Comparison of ENCODE assay signal across 32 cellular contexts in the genomic region with DNA sequence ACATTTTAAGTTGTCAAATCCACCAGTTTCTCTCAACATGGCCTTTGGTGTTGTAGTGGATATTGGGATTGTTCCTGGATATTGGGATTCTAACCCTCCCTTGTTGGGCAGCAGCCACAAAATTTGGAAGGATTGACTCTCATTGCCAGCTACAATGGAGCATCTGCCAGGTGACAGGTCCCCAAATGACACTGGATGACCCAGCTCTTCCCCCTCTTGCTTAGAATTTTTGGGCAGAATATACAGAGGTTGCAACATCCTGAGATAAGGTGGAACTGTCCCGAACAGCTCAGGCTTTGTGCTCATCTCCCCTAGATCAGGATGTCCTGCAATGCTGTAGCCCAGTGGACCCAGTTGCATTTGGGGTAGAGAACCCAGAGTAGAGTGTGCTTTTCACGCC.
"Had no signal": no experiment of that assay in that cellular context is flagged by ENCODE, and none has a peak within 500 bp of the region (broad histone marks: within the 10 kb centered on the region; RNA-seq: fewer than 3 reads in every experiment).

No MANE protein-coding gene starts in this region.

- ATAC-seq: activated T-cell treated with anti-CD3 and anti-CD28 coated beads, Interleukin-2, amount 50 U/mL, for 4 hours; Panc1; Right ventricle myocardium inferior; SK-N-SH treated with all-trans-retinoic acid at 6 μM for 48 hours; T-cell had no signal

- H3K9ac ChIP-seq: KMS-11 had no signal

- H3K27ac Mint-ChIP-seq: activated naive CD8-positive, alpha-beta T cell treated with anti-CD3 and anti-CD28 coated beads for 36 hours; activated T-helper 1 cell treated with anti-CD3 and anti-CD28 coated beads, Interleukin-12 subunit alpha, Interleukin-12 subunit beta, Interleukin-2, Interleukin-4 antibody, amounts not matched to agents 30 ng/mL and 10 ng/mL and 1 ng/mL, durations not matched to agents 14 hours and 24 hours and 36 hours had no signal

- H3K27me3 ChIP-seq: brain microvascular endothelial cell had no signal

- H3K4me2 ChIP-seq: KMS-11 had no signal

- DNase-seq: activated B cell treated with CpG ODN at 0.5 μM for 24 hours; activated CD4-positive, alpha-beta memory T cell treated with anti-CD3 and anti-CD28 coated beads for 36 hours; activated CD4-positive, alpha-beta T cell treated with anti-CD3 and anti-CD28 coated beads for 4 hours; activated CD4-positive, alpha-beta T cell treated with anti-CD3 and anti-CD28 coated beads, Interleukin-2, amount 50 U/mL, for 1 hour; activated CD4-positive, CD25-positive, alpha-beta regulatory T cell treated with anti-CD3 and anti-CD28 coated beads, Interleukin-2, amount 50 U/mL, for 72 hours; activated CD8-positive, alpha-beta memory T cell treated with anti-CD3 and anti-CD28 coated beads, Interleukin-2, amount 50 U/mL, for 4 hours; activated effector memory CD4-positive, alpha-beta T cell treated with Interleukin-2 at 50 U/mL for 16 hours; activated naive CD4-positive, alpha-beta T cell treated with anti-CD3 and anti-CD28 coated beads, Interleukin-2, amount 50 U/mL, for 16 hours; activated naive CD8-positive, alpha-beta T cell treated with anti-CD3 and anti-CD28 coated beads for 36 hours; activated T-cell treated with anti-CD3 and anti-CD28 coated beads for 4 hours; activated T-cell treated with anti-CD3 and anti-CD28 coated beads, Interleukin-2, amount 50 U/mL, for 4 hours; amniotic stem cell; aorta; brain microvascular endothelial cell; central memory CD4-positive, alpha-beta T cell; MM.1S; NCI-H1092 treated with DMSO at 0.1 percent for 48 hours; NCI-H1417 treated with DMSO at 0.1 percent for 48 hours; NCI-H1930; NCI-H2081 treated with DMSO at 0.1 percent for 48 hours; NCI-H345; NCI-H524 treated with DMSO at 0.1 percent for 48 hours; SIG-M5; T-cell; T-helper 2 cell; T-helper 9 cell had no signal

- H3K36me3 ChIP-seq: brain microvascular endothelial cell had no signal

- H3K27ac ChIP-seq: brain microvascular endothelial cell, KMS-11, VCaP had no signal

- H3K27me3 Mint-ChIP-seq: activated B cell treated with CpG ODN at 0.5 μM for 24 hours; activated CD4-positive, alpha-beta memory T cell treated with anti-CD3 and anti-CD28 coated beads for 36 hours; activated naive CD8-positive, alpha-beta T cell treated with anti-CD3 and anti-CD28 coated beads for 36 hours; T-cell had no signal

- H3K4me3 Mint-ChIP-seq: activated B cell treated with CpG ODN at 0.5 μM for 24 hours; activated CD4-positive, alpha-beta memory T cell treated with anti-CD3 and anti-CD28 coated beads for 36 hours; activated naive CD8-positive, alpha-beta T cell treated with anti-CD3 and anti-CD28 coated beads for 36 hours; activated T-cell treated with anti-CD3 and anti-CD28 coated beads, Interleukin-2, amount 50 U/mL, for 4 hours; activated T-helper 1 cell treated with anti-CD3 and anti-CD28 coated beads, Interleukin-12 subunit alpha, Interleukin-12 subunit beta, Interleukin-2, Interleukin-4 antibody, amounts not matched to agents 30 ng/mL and 10 ng/mL and 1 ng/mL, durations not matched to agents 14 hours and 24 hours and 36 hours; T-cell had no signal
